In genomic region chr2:29064746-29065478, GRCh38 we compare ENCODE assay signal across 15 cellular contexts. TPM values are rescaled to one million over a fixed set of nuclear protein-coding genes. Genes with fewer than 3 reads are reported as not detected.
DNase-seq lines count a peak whose midpoint lies in the region; ATAC-seq and TF ChIP-seq lines count a peak whose summit lies in the region.
"Had no signal": no experiment of that assay in that cellular context is flagged by ENCODE, and none has a peak within 500 bp of the region (broad histone marks: within the 10 kb centered on the region; RNA-seq: fewer than 3 reads in every experiment).

No MANE protein-coding gene starts in this region.

- H3K36me3 Mint-ChIP-seq in activated T-helper 2 cell treated with anti-CD3 and anti-CD28 coated beads, Interferon-gamma antibody, Interleukin-2, Interleukin-4, amounts not matched to agents 10 μg/mL and 5 μg/mL and 100 μg/mL, durations not matched to agents 14 hours and 24 hours and 36 hours (ENCODE audit: low read depth) = no peaks in the 10 kb centered on the region
- no peaks in the 10 kb centered on the region for H3K36me3 Mint-ChIP-seq in activated CD4-positive, alpha-beta memory T cell treated with anti-CD3 and anti-CD28 coated beads, Interleukin-2, amount 10 ng/mL, durations not matched to agents 7 days and 5 days (ENCODE audit: low read depth)

- H3K27ac ChIP-seq in left ventricle myocardium inferior (replicated peaks) = peak overlapping the region; percentile 42
- H3K27ac ChIP-seq: uterus had no signal

- H3K36me3 ChIP-seq in left ventricle myocardium inferior = no peaks in the 10 kb centered on the region
- H3K36me3 ChIP-seq: uterus had no signal

- no peak for TF ChIP-seq CTCF in left ventricle myocardium inferior (IDR thresholded peaks at IDR 0.05; ENCODE audit: borderline replicate concordance)

- H3K4me3 ChIP-seq in left ventricle myocardium inferior = no peak overlapping the region
- H3K4me3 ChIP-seq: uterus had no signal

- H3K9me3 ChIP-seq in left ventricle myocardium inferior (replicated peaks) = no peaks in the 10 kb centered on the region
- H3K9me3 ChIP-seq: uterus had no signal

- H3K27me3 ChIP-seq in left ventricle myocardium inferior (ENCODE audit: low read depth) = no peaks in the 10 kb centered on the region
- H3K27me3 ChIP-seq: uterus had no signal

- POLR2A ChIA-PET in activated CD4-positive, alpha-beta memory T cell treated with anti-CD3 and anti-CD28 coated beads, Interleukin-2, amount 10 ng/mL, durations not matched to agents 7 days and 5 days (lab: Charles Lee) = interaction anchor here (0.6 kb wide), 1 partner anchor 138 kb away, joined by 3 read pairs; no protein-coding TSS in a partner anchor

- no peak overlapping the region for H3K4me3 Mint-ChIP-seq in activated T-helper 2 cell treated with anti-CD3 and anti-CD28 coated beads, Interferon-gamma antibody, Interleukin-2, Interleukin-4, amounts not matched to agents 10 μg/mL and 5 μg/mL and 100 μg/mL, durations not matched to agents 14 hours and 24 hours and 36 hours (ENCODE audit: low read depth)
- H3K4me3 Mint-ChIP-seq in activated CD4-positive, alpha-beta memory T cell treated with anti-CD3 and anti-CD28 coated beads, Interleukin-2, amount 10 ng/mL, durations not matched to agents 7 days and 5 days = no peak overlapping the region
- H3K4me3 Mint-ChIP-seq: activated CD4-positive, alpha-beta T cell treated with anti-CD3 and anti-CD28 coated beads for 36 hours had no signal

- intact Hi-C loops in left ventricle myocardium inferior (cut with micrococcal nuclease) = no loop called here
- intact Hi-C loops in Right ventricle myocardium inferior (cut with DNase I) = no loop called here
- intact Hi-C loops in posterior cingulate gyrus (cut with DNase I) = loop anchor here (10.0 kb wide), 1 partner anchor 130 kb away; no protein-coding TSS in a partner anchor
- intact Hi-C loops in activated T-helper 2 cell treated with anti-CD3 and anti-CD28 coated beads, Interferon-gamma antibody, Interleukin-2, Interleukin-4, amounts not matched to agents 10 μg/mL and 5 μg/mL and 100 μg/mL, durations not matched to agents 14 hours and 24 hours and 36 hours (cut with micrococcal nuclease) = loop anchor here (5.0 kb wide), 1 partner anchor 108 kb away; no protein-coding TSS in a partner anchor

- no peak overlapping the region for H3K27ac Mint-ChIP-seq in activated T-helper 2 cell treated with anti-CD3 and anti-CD28 coated beads, Interferon-gamma antibody, Interleukin-2, Interleukin-4, amounts not matched to agents 10 μg/mL and 5 μg/mL and 100 μg/mL, durations not matched to agents 14 hours and 24 hours and 36 hours
- no peak overlapping the region for H3K27ac Mint-ChIP-seq in activated CD4-positive, alpha-beta memory T cell treated with anti-CD3 and anti-CD28 coated beads, Interleukin-2, amount 10 ng/mL, durations not matched to agents 7 days and 5 days
- H3K27ac Mint-ChIP-seq: activated CD4-positive, alpha-beta T cell treated with anti-CD3 and anti-CD28 coated beads for 36 hours had no signal

- H3K4me1 Mint-ChIP-seq in activated T-helper 2 cell treated with anti-CD3 and anti-CD28 coated beads, Interferon-gamma antibody, Interleukin-2, Interleukin-4, amounts not matched to agents 10 μg/mL and 5 μg/mL and 100 μg/mL, durations not matched to agents 14 hours and 24 hours and 36 hours (ENCODE audit: low read depth) = no peaks in the 10 kb centered on the region
- no peaks in the 10 kb centered on the region for H3K4me1 Mint-ChIP-seq in activated CD4-positive, alpha-beta memory T cell treated with anti-CD3 and anti-CD28 coated beads, Interleukin-2, amount 10 ng/mL, durations not matched to agents 7 days and 5 days

- CTCF ChIA-PET in activated CD4-positive, alpha-beta memory T cell treated with anti-CD3 and anti-CD28 coated beads, Interleukin-2, amount 10 ng/mL, durations not matched to agents 7 days and 5 days (lab: Charles Lee) = no interaction called here

- no peaks in the 10 kb centered on the region for H3K9me3 Mint-ChIP-seq in activated T-helper 2 cell treated with anti-CD3 and anti-CD28 coated beads, Interferon-gamma antibody, Interleukin-2, Interleukin-4, amounts not matched to agents 10 μg/mL and 5 μg/mL and 100 μg/mL, durations not matched to agents 14 hours and 24 hours and 36 hours
- no peaks in the 10 kb centered on the region for H3K9me3 Mint-ChIP-seq in activated CD4-positive, alpha-beta memory T cell treated with anti-CD3 and anti-CD28 coated beads, Interleukin-2, amount 10 ng/mL, durations not matched to agents 7 days and 5 days

- H3K27me3 Mint-ChIP-seq in activated T-helper 2 cell treated with anti-CD3 and anti-CD28 coated beads, Interferon-gamma antibody, Interleukin-2, Interleukin-4, amounts not matched to agents 10 μg/mL and 5 μg/mL and 100 μg/mL, durations not matched to agents 14 hours and 24 hours and 36 hours (ENCODE audit: low read depth) = no peaks in the 10 kb centered on the region
- no peaks in the 10 kb centered on the region for H3K27me3 Mint-ChIP-seq in activated CD4-positive, alpha-beta memory T cell treated with anti-CD3 and anti-CD28 coated beads, Interleukin-2, amount 10 ng/mL, durations not matched to agents 7 days and 5 days
- H3K27me3 Mint-ChIP-seq: activated CD4-positive, alpha-beta T cell treated with anti-CD3 and anti-CD28 coated beads for 36 hours had no signal

- no peak for ATAC-seq in Right ventricle myocardium inferior
- ATAC-seq: activated CD4-positive, alpha-beta T cell treated with anti-CD3 and anti-CD28 coated beads for 36 hours; left colon had no signal

- H3K4me1 ChIP-seq in left ventricle myocardium inferior = peaks cover 12% of the 10 kb centered on the region
- H3K4me1 ChIP-seq: uterus had no signal

- DNase-seq in left ventricle myocardium inferior = no peak
- DNase-seq in Right ventricle myocardium inferior (ENCODE audit: missing footprints) = no peak
- DNase-seq in hypothalamus (lab: John Stamatoyannopoulos, UW) = peak in 43 of 51 donors; percentile 13 to 85 (median 54)
- peak; percentile 35 to 91 (median 58) for DNase-seq in posterior cingulate gyrus
- DNase-seq in activated naive CD4-positive, alpha-beta T cell (lab: John Stamatoyannopoulos, UW) = no peak
- no peak for DNase-seq in activated T-helper 2 cell treated with anti-CD3 and anti-CD28 coated beads, Interferon-gamma antibody, Interleukin-2, Interleukin-4, amounts not matched to agents 10 μg/mL and 5 μg/mL and 100 μg/mL, durations not matched to agents 14 hours and 24 hours and 36 hours (ENCODE audit: low spot score)
- no peak for DNase-seq in activated CD4-positive, alpha-beta memory T cell treated with anti-CD3 and anti-CD28 coated beads, Interleukin-2, amount 10 ng/mL, durations not matched to agents 7 days and 5 days
- no peak for DNase-seq in DMS 273 (lab: John Stamatoyannopoulos, UW; ENCODE audit: unreplicated experiment)
- DNase-seq: activated CD4-positive, alpha-beta T cell treated with anti-CD3 and anti-CD28 coated beads for 36 hours; activated effector memory CD4-positive, alpha-beta T cell treated with Interleukin-2 at 50 U/mL for 16 hours; left colon; NCI-H1436 treated with DMSO at 0.1 percent for 48 hours; uterus had no signal

RNA-seq across cellular contexts. Expression of gene PCARE, which starts 9.4 kb away (rescaled TPM):
- total RNA-seq in left ventricle myocardium inferior (0.74 TPM), Right ventricle myocardium inferior (0.51 TPM)
- total RNA-seq in activated T-helper 2 cell treated with anti-CD3 and anti-CD28 coated beads, Interferon-gamma antibody, Interleukin-2, Interleukin-4, amounts not matched to agents 10 μg/mL and 5 μg/mL and 100 μg/mL, durations not matched to agents 14 hours and 24 hours and 36 hours = not detected in 2 replicates
- total RNA-seq in activated CD4-positive, alpha-beta memory T cell treated with anti-CD3 and anti-CD28 coated beads, Interleukin-2, amount 10 ng/mL, durations not matched to agents 7 days and 5 days = not detected
- total RNA-seq: activated CD4-positive, alpha-beta T cell treated with anti-CD3 and anti-CD28 coated beads for 36 hours; chondrocyte; left colon; renal cortical epithelial cell; uterus had no signal

RNA-seq across cellular contexts. Expression of gene CLIP4, which starts 50.3 kb away (rescaled TPM):
- total RNA-seq in left ventricle myocardium inferior (33.6 TPM), Right ventricle myocardium inferior (26.2 TPM)
- 21.5 and 21.8 TPM in 2 replicates for total RNA-seq in activated T-helper 2 cell treated with anti-CD3 and anti-CD28 coated beads, Interferon-gamma antibody, Interleukin-2, Interleukin-4, amounts not matched to agents 10 μg/mL and 5 μg/mL and 100 μg/mL, durations not matched to agents 14 hours and 24 hours and 36 hours
- total RNA-seq in activated CD4-positive, alpha-beta memory T cell treated with anti-CD3 and anti-CD28 coated beads, Interleukin-2, amount 10 ng/mL, durations not matched to agents 7 days and 5 days = 10 to 100 TPM; 31.7 to 33.7 TPM

Comparison
In these comparisons a context has a peak if more than half of its experiments do, and no peak if none do; other contexts are left out.
1. DNase-seq: peak in hypothalamus (43 of 51) and posterior cingulate gyrus (10 of 10); none in left ventricle myocardium inferior (single experiment), Right ventricle myocardium inferior (single experiment), activated naive CD4-positive, alpha-beta T cell (0 of 4), activated T-helper 2 cell treated with anti-CD3 and anti-CD28 coated beads, Interferon-gamma antibody, Interleukin-2, Interleukin-4, amounts not matched to agents 10 μg/mL and 5 μg/mL and 100 μg/mL, durations not matched to agents 14 hours and 24 hours and 36 hours (single experiment), activated CD4-positive, alpha-beta memory T cell treated with anti-CD3 and anti-CD28 coated beads, Interleukin-2, amount 10 ng/mL, durations not matched to agents 7 days and 5 days (single experiment) and DMS 273 (single experiment).
2. intact Hi-C loops: an anchor here in posterior cingulate gyrus (10.0 kb wide) and activated T-helper 2 cell treated with anti-CD3 and anti-CD28 coated beads, Interferon-gamma antibody, Interleukin-2, Interleukin-4, amounts not matched to agents 10 μg/mL and 5 μg/mL and 100 μg/mL, durations not matched to agents 14 hours and 24 hours and 36 hours (5.0 kb wide); none called in left ventricle myocardium inferior and Right ventricle myocardium inferior.